1 cellular context compared by ENCODE assay signal in the genomic region with DNA sequence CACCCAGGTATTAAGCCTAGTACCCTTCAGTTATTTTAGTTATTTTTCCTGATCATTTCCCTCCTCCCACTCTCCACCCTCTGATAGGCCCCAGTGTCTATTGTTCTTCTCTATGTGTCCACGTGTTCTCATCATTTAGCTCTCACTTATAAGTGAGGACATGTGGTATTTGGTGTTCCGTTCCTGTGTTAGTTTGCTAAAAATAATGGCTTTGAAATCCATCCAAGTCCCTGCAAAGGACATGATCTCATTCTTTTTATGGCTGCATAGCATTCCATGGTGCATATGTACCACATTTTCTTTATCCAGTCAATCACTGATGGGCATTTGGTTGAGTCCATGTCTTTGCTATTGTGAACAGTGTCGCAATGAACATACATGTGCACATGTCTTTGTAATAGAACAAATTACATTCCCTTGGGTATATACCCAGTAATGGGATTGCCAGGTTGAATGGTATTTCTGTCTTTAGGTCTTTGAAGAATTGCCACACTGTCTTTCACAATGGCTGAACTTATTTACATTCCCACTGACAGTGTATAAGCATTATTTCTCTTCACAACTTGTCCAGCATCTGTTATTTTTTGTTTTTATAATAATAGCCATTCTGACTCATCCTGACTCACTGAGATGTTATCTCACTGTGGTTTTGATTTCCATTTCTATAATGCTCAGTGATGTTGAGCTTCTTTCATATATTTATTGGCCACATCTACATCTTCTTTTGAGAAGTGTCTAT.
TF ChIP-seq lines count a peak whose summit lies in the region.

No MANE protein-coding gene starts in this region.

TF ChIP-seq in IMR-90, 13 proteins besides CTCF, POLR2A, EP300 and RAD21 (continued from another document):
- TF ChIP-seq ELK1 (IDR thresholded peaks at IDR 0.05; ENCODE audit: borderline replicate concordance, low read depth, low read length), result no peak
